In genomic region chr12:127161466-127161865, GRCh38 we compare ENCODE assay signal across 20 cellular contexts.
DNase-seq lines count a peak whose midpoint lies in the region; ATAC-seq, FAIRE-seq and TF ChIP-seq lines count a peak whose summit lies in the region.
"Had no signal": no experiment of that assay in that cellular context is flagged by ENCODE, and none has a peak within 500 bp of the region (broad histone marks: within the 10 kb centered on the region; RNA-seq: fewer than 3 reads in every experiment).

No MANE protein-coding gene starts in this region.

- H2BK5ac ChIP-seq in mesendoderm (ENCODE audit: low read length), result no peak overlapping the region

- H3K27me3 Mint-ChIP-seq in natural killer cell (ENCODE audit: low read depth in 2 of 2), result peaks cover 0 to 2% of the 10 kb centered on the region in 2 donors

- no peak overlapping the region for H2BK15ac ChIP-seq in mesendoderm (replicated peaks; ENCODE audit: low read depth)

- peaks cover 24 to 31% of the 10 kb centered on the region in 2 donors for H3K4me1 Mint-ChIP-seq in natural killer cell
- H3K4me1 Mint-ChIP-seq: GM23338 had no signal

- H3K4me1 ChIP-seq in K562 (replicated peaks in 1 of 2; ENCODE audit: control insufficient read depth in 2 of 2, insufficient read depth in 2 of 2, low read length in 2 of 2) (peaks cover 12 to 37% of the 10 kb centered on the region in 2 experiments), aorta (ENCODE audit: control insufficient read depth in 1 of 2, insufficient read depth in 2 of 2, low read length in 2 of 2) (no peaks in the 10 kb centered on the region), mesendoderm (ENCODE audit: control insufficient read depth, low read depth, low read length) (no peaks in the 10 kb centered on the region)
- H3K4me1 ChIP-seq: BLaER1, Caco-2 had no signal

- no peaks in the 10 kb centered on the region for H3K79me1 ChIP-seq in mesendoderm (ENCODE audit: low read length)

- peaks cover 10% of the 10 kb centered on the region for H3K36me3 Mint-ChIP-seq in natural killer cell
- H3K36me3 Mint-ChIP-seq: CD4-positive, CD25-positive, alpha-beta regulatory T cell; CD8-positive, alpha-beta T cell had no signal

- no peak overlapping the region for H2AK5ac ChIP-seq in mesendoderm (ENCODE audit: low read length)

- no peak overlapping the region for H3K23ac ChIP-seq in mesendoderm (ENCODE audit: low read length)

- peak overlapping the region; percentile 62 for H3K4me2 ChIP-seq in K562 (ENCODE audit: insufficient read depth, low read length)
- no peak overlapping the region for H3K4me2 ChIP-seq in mesendoderm (ENCODE audit: low read length)
- H3K4me2 ChIP-seq: BLaER1, GM23338 had no signal

- TF ChIP-seq CTCF in K562 (IDR thresholded peaks at IDR 0.05 in 2 of 3, conservative IDR thresholded peaks at IDR 0.05 in 1 of 3; ENCODE audit: insufficient read depth in 2 of 3, low read depth in 1 of 3, low read length in 3 of 3) (no peak), natural killer cell (IDR thresholded peaks at IDR 0.05) (no peak)

- in situ Hi-C loops in K562 (cut with MboI), result no loop called here

- H3K27ac ChIP-seq in K562 (ENCODE audit: extremely low read depth, low read depth, low read length), result peak overlapping the region; percentile 90
- no peak overlapping the region for H3K27ac ChIP-seq in aorta (ENCODE audit: low read depth in 1 of 2, low read length in 2 of 2)
- H3K27ac ChIP-seq in mesendoderm (ENCODE audit: low read depth, low read length), result no peak overlapping the region
- H3K27ac ChIP-seq: BLaER1, C4-2B had no signal

- H3K27me3 ChIP-seq in K562 (ENCODE audit: control insufficient read depth in 2 of 2, insufficient read depth in 2 of 2, low read length in 2 of 2) (no peaks in the 10 kb centered on the region), aorta (ENCODE audit: control insufficient read depth in 1 of 2, insufficient read depth in 2 of 2, low read length in 1 of 2) (no peaks in the 10 kb centered on the region), mesendoderm (ENCODE audit: insufficient read depth, low read length, poor library complexity) (no peaks in the 10 kb centered on the region)
- H3K27me3 ChIP-seq: BLaER1 had no signal

- no peak overlapping the region for H4K5ac ChIP-seq in mesendoderm (ENCODE audit: low read length)

- TF ChIP-seq RAD21 in K562 (CRISPR knock-in tag; conservative IDR thresholded peaks at IDR 0.05 in 1 of 2, IDR thresholded peaks at IDR 0.05 in 1 of 2), result 0 out of 4 replicates have a peak, but pooled peaks of 1 of the 2 experiments have one; percentile 6

- no peak for TF ChIP-seq EP300 in K562 (IDR thresholded peaks at IDR 0.05; ENCODE audit: low read length)

- H3K9me1 ChIP-seq in K562 (ENCODE audit: control insufficient read depth, insufficient read depth, low read length), result no peaks in the 10 kb centered on the region

- H3K9me3 Mint-ChIP-seq in natural killer cell, result peaks cover 0 to 4% of the 10 kb centered on the region in 2 donors
- H3K9me3 Mint-ChIP-seq: CD8-positive, alpha-beta T cell had no signal

- CTCF ChIA-PET in K562 (lab: Yijun Ruan, JAX; ENCODE audit: low intra/inter-chr PET ratio), result no interaction called here

- H3K27ac Mint-ChIP-seq in natural killer cell, result peak overlapping the region in 1 of 2 donors; percentile 82
- H3K27ac Mint-ChIP-seq: B cell; CD8-positive, alpha-beta T cell; GM23338 had no signal

- H3K9me3 ChIP-seq in K562 (replicated peaks; ENCODE audit: control insufficient read depth, insufficient read depth, low read depth, low read length) (no peaks in the 10 kb centered on the region), aorta (ENCODE audit: control insufficient read depth, low read length) (no peaks in the 10 kb centered on the region)
- H3K9me3 ChIP-seq: Caco-2 had no signal

- H3K9ac ChIP-seq in K562 (ENCODE audit: insufficient read depth in 1 of 2, low read depth in 2 of 2, low read length in 2 of 2), result peak overlapping the region in 1 of 2 experiments; percentile 71; a peak in 2 of 4 replicates
- no peak overlapping the region for H3K9ac ChIP-seq in mesendoderm (ENCODE audit: low read length)
- H3K9ac ChIP-seq: BLaER1 had no signal

- H3K79me2 ChIP-seq in K562 (ENCODE audit: control insufficient read depth, insufficient read depth, low read length) (peaks cover 47% of the 10 kb centered on the region), mesendoderm (ENCODE audit: control insufficient read depth, insufficient read depth, low read length) (no peaks in the 10 kb centered on the region)

- TF ChIP-seq POLR2A in K562 (conservative IDR thresholded peaks at IDR 0.05), result no peak

- no peak overlapping the region for H3K56ac ChIP-seq in mesendoderm (ENCODE audit: low read length)

- no peak overlapping the region for H3K18ac ChIP-seq in mesendoderm (ENCODE audit: low read length)

- POLR2A ChIA-PET in K562 (lab: Yijun Ruan, JAX), result no interaction called here

- H4K8ac ChIP-seq in mesendoderm (ENCODE audit: low read depth, low read length), result no peak overlapping the region

- peak overlapping the region; percentile 6 for H3K4me3 Mint-ChIP-seq in natural killer cell
- H3K4me3 Mint-ChIP-seq: B cell; CD8-positive, alpha-beta T cell; GM23338; H9 had no signal

- H3K4me3 ChIP-seq in K562 (peak overlapping the region; percentile 27; the same call in 1 of the 2 replicates), aorta (ENCODE audit: low read length in 2 of 2) (no peak overlapping the region), mesendoderm (ENCODE audit: low read length) (no peak overlapping the region)
- H3K4me3 ChIP-seq: BLaER1, GM23338 had no signal

- no peaks in the 10 kb centered on the region for H4K20me1 ChIP-seq in K562 (replicated peaks; ENCODE audit: control insufficient read depth, insufficient read depth, low read length)
- H4K20me1 ChIP-seq: BLaER1 had no signal

- no TSS peak for BruUV-seq in K562 (replicated peaks; lab: Mats Ljungman, UMichigan)

- peak; percentile 9 to 32 for DNase-seq in NCI-H1930 (lab: John Stamatoyannopoulos, UW)
- DNase-seq in K562 (ENCODE audit: extremely low read depth in 1 of 4, low spot score in 3 of 4), result no peak
- DNase-seq in natural killer cell, result no peak
- no peak for DNase-seq in aorta
- DNase-seq in HT-29 (ENCODE audit: low spot score), result no peak
- DNase-seq in mesendoderm, result no peak
- DNase-seq: Caco-2; CD4-positive, CD25-positive, alpha-beta regulatory T cell; CD8-positive, alpha-beta T cell; DMS153; DMS79 treated with DMSO at 0.1 percent for 48 hours; GF-D8; H9 had no signal

- H2AFZ ChIP-seq in K562 (ENCODE audit: low read depth, low read length), result no peak overlapping the region
- H2AFZ ChIP-seq: GM23338 had no signal

- ATAC-seq in K562 (0 out of 3 replicates have a peak, but pooled peaks have one; percentile 1), natural killer cell (no peak), aorta (ENCODE audit: low FRiP score) (no peak)
- ATAC-seq: CD8-positive, alpha-beta T cell; GM23338; HCT116 had no signal

- FAIRE-seq in K562 (lab: Jason Lieb, UNC), result no peak
- FAIRE-seq: GM12891, GM18507 had no signal

- H3K36me3 ChIP-seq in K562 (ENCODE audit: control insufficient read depth, insufficient read depth, low read length) (peaks cover 37% of the 10 kb centered on the region), aorta (ENCODE audit: control insufficient read depth in 1 of 2, insufficient read depth in 2 of 2, low read length in 1 of 2) (no peaks in the 10 kb centered on the region), mesendoderm (ENCODE audit: control insufficient read depth, insufficient read depth, low read length) (no peaks in the 10 kb centered on the region)
- H3K36me3 ChIP-seq: BLaER1 had no signal

- no peak overlapping the region for H3K4ac ChIP-seq in mesendoderm (ENCODE audit: low read depth, low read length)

- 76% methylated on average over 2 of the region's 2 CpGs for WGBS in K562 (ENCODE audit: insufficient coverage, low coverage, missing lambda C conversion rate)
- 97 to 100% methylated on average over 2 of the region's 2 CpGs for WGBS in aorta, 2 donors
- WGBS in mesendoderm (ENCODE audit: extremely low coverage, insufficient coverage, low lambda C conversion rate), result no CpG with 5 or more reads among the region's 2 CpGs

- intact Hi-C loops in K562 (cut with micrococcal nuclease) (loop anchor here (5.0 kb wide), 1 partner anchor 121 kb away; no protein-coding TSS in a partner anchor), natural killer cell (cut with micrococcal nuclease) (no loop called here), aorta (cut with DNase I) (no loop called here)

- H2BK120ac ChIP-seq in mesendoderm (ENCODE audit: low read depth, low read length), result no peak overlapping the region

TF ChIP-seq in K562, 482 proteins besides CTCF, POLR2A, EP300 and RAD21 (continues in another document):
- 0 out of 2 replicates have a peak, but pooled peaks have one; percentile 23 for TF ChIP-seq EP400 (IDR thresholded peaks at IDR 0.05)
- peak; percentile 91 for TF ChIP-seq DMBX1 (CRISPR knock-in tag; IDR thresholded peaks at IDR 0.05; ENCODE audit: borderline replicate concordance)
- peak; percentile 34 for TF ChIP-seq ETV1 (tag; conservative IDR thresholded peaks at IDR 0.05; ENCODE audit: low read depth)
- peak; percentile 73; the same call in 1 of the 2 replicates for TF ChIP-seq ZNF41 (CRISPR knock-in tag; conservative IDR thresholded peaks at IDR 0.05)
- TF ChIP-seq RBFOX2 (IDR thresholded peaks at IDR 0.05; ENCODE audit: low read depth, low read length), result 0 out of 2 replicates have a peak, but pooled peaks have one; percentile 16
- peak; percentile 79; the same call in 1 of the 2 replicates for TF ChIP-seq KLF6 (CRISPR knock-in tag; IDR thresholded peaks at IDR 0.05; ENCODE audit: borderline replicate concordance)
- TF ChIP-seq ZNF280A (IDR thresholded peaks at IDR 0.05; ENCODE audit: low read depth, partially characterized antibody), result peak; percentile 42
- TF ChIP-seq ZNF134 (CRISPR knock-in tag; conservative IDR thresholded peaks at IDR 0.05), result peak; percentile 44; the same call in 1 of the 2 replicates
- TF ChIP-seq IFI16 (CRISPR knock-in tag; IDR thresholded peaks at IDR 0.05), result peak; percentile 58; the same call in 1 of the 2 replicates
- peak; percentile 28; the same call in 1 of the 2 replicates for TF ChIP-seq L3MBTL2 (IDR thresholded peaks at IDR 0.05)
- TF ChIP-seq TEAD1 (CRISPR knock-in tag; IDR thresholded peaks at IDR 0.05), result peak in 1 of 2 experiments; percentile 81; a peak in 2 of 4 replicates

Comparison
In these comparisons a context has a peak if more than half of its experiments do, and no peak if none do; other contexts are left out.
1. DNase-seq: peak in NCI-H1930 (2 of 2); none in K562 (0 of 4), natural killer cell (single experiment), aorta (0 of 2), HT-29 (single experiment) and mesendoderm (single experiment).